ENCODE assay signal across 24 cellular contexts in the genomic region with DNA sequence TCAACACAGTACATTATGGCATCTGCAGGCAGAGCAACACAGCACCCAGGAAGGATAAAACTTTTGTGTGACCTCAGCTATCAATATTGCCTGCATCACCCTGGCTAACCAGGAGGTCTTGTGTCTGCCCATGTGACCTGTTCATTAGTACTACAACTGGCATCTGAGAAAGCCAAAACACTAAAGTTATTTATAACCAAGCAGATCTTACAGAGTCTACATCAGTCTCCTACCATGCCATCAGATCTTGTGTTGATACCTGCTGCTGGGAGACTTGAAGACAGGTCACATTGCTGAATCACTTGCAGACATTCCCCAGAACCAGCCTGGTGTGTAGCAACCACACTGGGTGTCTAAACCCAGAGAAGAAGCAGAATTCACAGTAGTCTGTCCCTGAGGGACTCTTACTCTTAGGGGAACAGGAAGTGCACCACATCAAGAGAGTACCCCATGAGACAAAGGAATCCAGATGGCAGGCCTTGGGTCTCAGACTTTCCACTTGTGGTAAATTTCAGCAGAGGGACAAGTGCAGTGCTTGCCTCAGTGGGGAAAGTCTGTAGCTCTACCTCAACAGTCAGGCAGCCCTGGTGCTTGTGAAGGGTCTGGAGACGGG. TPM values are rescaled to one million over a fixed set of nuclear protein-coding genes. Genes with fewer than 3 reads are reported as not detected.
DNase-seq lines count a peak whose midpoint lies in the region; ATAC-seq and TF ChIP-seq lines count a peak whose summit lies in the region.
"Had no signal": no experiment of that assay in that cellular context is flagged by ENCODE, and none has a peak within 500 bp of the region (broad histone marks: within the 10 kb centered on the region; RNA-seq: fewer than 3 reads in every experiment).

No MANE protein-coding gene starts in this region.

- no peak overlapping the region for H2BK20ac ChIP-seq in H9 (ENCODE audit: low read depth, low read length, poor library complexity, severe bottlenecking)

- H3K18ac ChIP-seq in H9 (ENCODE audit: insufficient read length, low read depth, low read length), result no peak overlapping the region

- no peak overlapping the region for H3K9ac ChIP-seq in H9 (ENCODE audit: extremely low read depth, insufficient read length, low read length)
- H3K9ac ChIP-seq in endodermal cell (ENCODE audit: extremely low read depth, low read length, poor library complexity, severe bottlenecking), result no peak overlapping the region

- H3T11ph ChIP-seq in H9 (ENCODE audit: low read length), result no peak overlapping the region

- H3K4me3 Mint-ChIP-seq in H9 (no peak overlapping the region), endodermal cell (no peak overlapping the region)
- H3K4me3 Mint-ChIP-seq in stimulated activated naive B cell treated with anti-CD40 and anti-IgM and Interleukin-4, amounts not matched to agents 10 μg/mL and 1 μg/mL and 100 μg/mL, for 72 hours, result no peak overlapping the region
- H3K4me3 Mint-ChIP-seq: GM23338 had no signal

- H3K27ac ChIP-seq in H9 (ENCODE audit: insufficient read length, low read depth, low read length), result no peak overlapping the region
- H3K27ac ChIP-seq in endodermal cell (ENCODE audit: low read depth, low read length), result no peak overlapping the region
- H3K27ac ChIP-seq: SJSA1 had no signal

- H3K4me2 ChIP-seq in H9 (ENCODE audit: insufficient read depth, insufficient read length, low read length), result no peak overlapping the region
- H3K4me2 ChIP-seq: GM23338 had no signal

- no peaks in the 10 kb centered on the region for H3K79me2 ChIP-seq in H9 (ENCODE audit: insufficient read depth, low read length)

- WGBS in H9 (ENCODE audit: extremely low coverage, insufficient read length, low lambda C conversion rate), result no CpG with 5 or more reads among the region's 1 CpG
- 45 to 64% methylated on average over 1 of the region's 1 CpG for WGBS in endodermal cell (ENCODE audit: insufficient coverage in 1 of 2, insufficient read length in 1 of 2), 2 experiments
- WGBS in lower leg skin, 2 donors, result 42 to 50% methylated on average over 1 of the region's 1 CpG

- H2BK15ac ChIP-seq in H9 (ENCODE audit: low read depth, low read length), result no peak overlapping the region

- no peak overlapping the region for H4K91ac ChIP-seq in H9 (ENCODE audit: insufficient read length, low read depth, low read length)

- no peaks in the 10 kb centered on the region for H3K23me2 ChIP-seq in H9 (ENCODE audit: insufficient read length, low read depth, low read length, poor library complexity, severe bottlenecking)

- H3K4me1 Mint-ChIP-seq in H9, result peaks cover 12 to 23% of the 10 kb centered on the region in 2 experiments; a peak in 3 of 4 replicates
- H3K4me1 Mint-ChIP-seq in stimulated activated naive B cell treated with anti-CD40 and anti-IgM and Interleukin-4, amounts not matched to agents 10 μg/mL and 1 μg/mL and 100 μg/mL, for 72 hours, result no peaks in the 10 kb centered on the region
- no peaks in the 10 kb centered on the region for H3K4me1 Mint-ChIP-seq in endodermal cell

- H3K27me3 Mint-ChIP-seq in H9 (ENCODE audit: low read depth), result no peaks in the 10 kb centered on the region
- no peaks in the 10 kb centered on the region for H3K27me3 Mint-ChIP-seq in stimulated activated naive B cell treated with anti-CD40 and anti-IgM and Interleukin-4, amounts not matched to agents 10 μg/mL and 1 μg/mL and 100 μg/mL, for 72 hours
- no peaks in the 10 kb centered on the region for H3K27me3 Mint-ChIP-seq in endodermal cell (ENCODE audit: insufficient read depth)

- H3K56ac ChIP-seq in H9 (ENCODE audit: insufficient read length, low read depth, low read length), result no peak overlapping the region

- H3K4ac ChIP-seq in H9 (ENCODE audit: low read depth, low read length), result no peak overlapping the region

- no peaks in the 10 kb centered on the region for H3K27me3 ChIP-seq in H9 (ENCODE audit: insufficient read depth, low read length)
- no peaks in the 10 kb centered on the region for H3K27me3 ChIP-seq in endodermal cell (ENCODE audit: control insufficient read depth, insufficient read depth, low read length, poor library complexity, severe bottlenecking)
- H3K27me3 ChIP-seq: SJSA1 had no signal

- no peak overlapping the region for H2BK120ac ChIP-seq in H9 (ENCODE audit: low read depth, low read length, poor library complexity, severe bottlenecking)

- H3K27ac Mint-ChIP-seq in H9 (peak overlapping the region in 2 of 3 experiments; percentile 37 to 78; a peak in 1 of 7 replicates), endodermal cell (no peak overlapping the region)
- H3K27ac Mint-ChIP-seq in stimulated activated naive B cell treated with anti-CD40 and anti-IgM and Interleukin-4, amounts not matched to agents 10 μg/mL and 1 μg/mL and 100 μg/mL, for 72 hours, result no peak overlapping the region
- H3K27ac Mint-ChIP-seq: GM23338 had no signal

- H3K23ac ChIP-seq in H9 (ENCODE audit: insufficient read length, low read depth, low read length), result no peak overlapping the region

- H4K20me1 ChIP-seq in H9 (ENCODE audit: control insufficient read depth, insufficient read depth, insufficient read length), result no peaks in the 10 kb centered on the region

- H3K36me3 Mint-ChIP-seq in H9 (ENCODE audit: insufficient read depth in 1 of 3, low read depth in 3 of 3) (peaks cover 6 to 22% (median 11%) of the 10 kb centered on the region in 3 experiments; a peak in 6 of 7 replicates), endodermal cell (ENCODE audit: low read depth) (no peaks in the 10 kb centered on the region)
- H3K36me3 Mint-ChIP-seq in stimulated activated naive B cell treated with anti-CD40 and anti-IgM and Interleukin-4, amounts not matched to agents 10 μg/mL and 1 μg/mL and 100 μg/mL, for 72 hours, result no peaks in the 10 kb centered on the region

- H3K14ac ChIP-seq in H9 (ENCODE audit: insufficient read depth, low read length), result no peak overlapping the region

- no peak for TF ChIP-seq CTCF in H9 (conservative IDR thresholded peaks at IDR 0.05)
- no peak for TF ChIP-seq CTCF in NB4 (IDR thresholded peaks at IDR 0.05; ENCODE audit: low read depth, low read length)
- TF ChIP-seq CTCF in endodermal cell (conservative IDR thresholded peaks at IDR 0.05), result no peak
- TF ChIP-seq CTCF in lower leg skin (IDR thresholded peaks at IDR 0.05), result no peak

- H2BK5ac ChIP-seq in H9 (ENCODE audit: insufficient read length, low read length), result no peak overlapping the region

- intact Hi-C loops in lower leg skin (cut with DNase I; ENCODE audit: low total_unique reads), result no loop called here

- DNase-seq in H9 (no peak), NB4 (ENCODE audit: low read depth) (peak; percentile 13), foreskin melanocyte (peak; percentile 4), islet precursor cell (no peak), endodermal cell (no peak), lower leg skin (ENCODE audit: low spot score in 2 of 2) (no peak)
- DNase-seq in stimulated activated naive B cell treated with anti-CD40 and anti-IgM and Interleukin-4, amounts not matched to agents 10 μg/mL and 1 μg/mL and 100 μg/mL, for 72 hours, result no peak
- DNase-seq in stimulated activated CD4-positive, alpha-beta T cell treated with anti-CD3 and anti-CD28 coated beads, Interleukin-12 subunit alpha, Interleukin-12 subunit beta, amount 100 ng/mL, for 4 hours, result no peak
- DNase-seq: ACHN, DMS 273 treated with DMSO at 0.1 percent for 48 hours, GDM1, KG1, NCI-H1092, NCI-H146, NCI-H2081, NCI-H2171 treated with DMSO at 0.1 percent for 48 hours, NCI-H446 treated with DMSO at 0.1 percent for 48 hours, NCI-H69 had no signal

- no peaks in the 10 kb centered on the region for H3K36me3 ChIP-seq in endodermal cell (ENCODE audit: control insufficient read depth, insufficient read depth, low read length)
- H3K36me3 ChIP-seq: SJSA1 had no signal

- H4K5ac ChIP-seq in H9 (ENCODE audit: insufficient read length, low read depth, low read length), result no peak overlapping the region

- no peaks in the 10 kb centered on the region for H3K79me1 ChIP-seq in H9 (ENCODE audit: insufficient read depth, low read depth, low read length, poor library complexity, severe bottlenecking)

- H2AK5ac ChIP-seq in H9 (ENCODE audit: insufficient read length, low read length), result no peak overlapping the region

- no peaks in the 10 kb centered on the region for H3K9me3 ChIP-seq in H9 (ENCODE audit: control insufficient read depth, low read depth, low read length)
- no peaks in the 10 kb centered on the region for H3K9me3 ChIP-seq in endodermal cell (ENCODE audit: control insufficient read depth, low read length)
- H3K9me3 ChIP-seq: SJSA1 had no signal

- TF ChIP-seq POLR2A in NB4 (IDR thresholded peaks at IDR 0.05; ENCODE audit: extremely low read depth, insufficient read length) (no peak), lower leg skin (IDR thresholded peaks at IDR 0.05) (no peak)

- H3K4me3 ChIP-seq in NB4 (ENCODE audit: low read depth, low read length), result no peak overlapping the region
- H3K4me3 ChIP-seq in endodermal cell (ENCODE audit: low read length), result no peak overlapping the region
- no peak overlapping the region for H3K4me3 ChIP-seq in lower leg skin (ENCODE audit: low read depth, poor library complexity, severe bottlenecking)
- H3K4me3 ChIP-seq: GM23338, SJSA1 had no signal

- no peak overlapping the region for H2BK12ac ChIP-seq in H9 (ENCODE audit: insufficient read length, low read depth, low read length)

- no peak overlapping the region for H2AFZ ChIP-seq in H9 (ENCODE audit: low read length)
- H2AFZ ChIP-seq: GM23338 had no signal

- peak; percentile 19 to 22 for ATAC-seq in stimulated activated naive B cell treated with anti-CD40 and anti-IgM and Interleukin-4, amounts not matched to agents 10 μg/mL and 1 μg/mL and 100 μg/mL, for 72 hours (replicated peaks)
- ATAC-seq: GM23338, HepG2, Panc1 had no signal

- peaks cover 17 to 27% of the 10 kb centered on the region in 2 experiments; a peak in 4 of 5 replicates for H3K9me3 Mint-ChIP-seq in H9
- peaks cover 0 to 3% of the 10 kb centered on the region in 2 donors for H3K9me3 Mint-ChIP-seq in stimulated activated naive B cell treated with anti-CD40 and anti-IgM and Interleukin-4, amounts not matched to agents 10 μg/mL and 1 μg/mL and 100 μg/mL, for 72 hours
- peaks cover 9% of the 10 kb centered on the region for H3K9me3 Mint-ChIP-seq in endodermal cell

- H3K4me1 ChIP-seq in H9 (ENCODE audit: insufficient read depth, low read length), result no peaks in the 10 kb centered on the region
- H3K4me1 ChIP-seq in endodermal cell (ENCODE audit: control insufficient read depth, insufficient read depth, low read length), result no peaks in the 10 kb centered on the region
- H3K4me1 ChIP-seq: SJSA1 had no signal

- no peak overlapping the region for H4K8ac ChIP-seq in H9 (replicated peaks; ENCODE audit: insufficient read length, low read depth, low read length)

RNA-seq across cellular contexts. Expression of a gene that starts 7.0 kb away (rescaled TPM):
- total RNA-seq in H9 (2021) (not detected in 2 replicates), endodermal cell (not detected), lower leg skin (not detected)
- not detected for polyA plus RNA-seq in endodermal cell (2013, experiment 1 of 2)
- polyA plus RNA-seq in endodermal cell (2013, experiment 2 of 2), result not detected
- total RNA-seq: Daoy, GM23338, HepG2, M059J, SJSA1 had no signal
- polyA plus RNA-seq: GM23338, HepG2 had no signal

RNA-seq across cellular contexts. Expression of a gene that starts 42.4 kb away (rescaled TPM):
- not detected in 2 replicates for total RNA-seq in H9 (2021)
- total RNA-seq in endodermal cell, result not detected
- polyA plus RNA-seq in endodermal cell (2013, experiment 1 of 2), result not detected
- not detected for polyA plus RNA-seq in endodermal cell (2013, experiment 2 of 2)
- total RNA-seq in lower leg skin, result not detected
- total RNA-seq: Daoy, GM23338, HepG2, M059J, SJSA1 had no signal
- polyA plus RNA-seq: GM23338, HepG2 had no signal

RNA-seq across cellular contexts. Expression of a gene that starts 42.6 kb away (rescaled TPM):
- not detected in 2 replicates for total RNA-seq in H9 (2021)
- total RNA-seq in endodermal cell, result not detected
- polyA plus RNA-seq in endodermal cell (2013, experiment 1 of 2), result not detected
- not detected for polyA plus RNA-seq in endodermal cell (2013, experiment 2 of 2)
- total RNA-seq in lower leg skin, result not detected
- total RNA-seq: Daoy, GM23338, HepG2, M059J, SJSA1 had no signal
- polyA plus RNA-seq: GM23338, HepG2 had no signal

Comparison
In these comparisons a context has a peak if more than half of its experiments do, and no peak if none do; other contexts are left out.
1. DNase-seq: peak in NB4 (single experiment) and foreskin melanocyte (single experiment); none in H9 (single experiment), stimulated activated naive B cell treated with anti-CD40 and anti-IgM and Interleukin-4, amounts not matched to agents 10 μg/mL and 1 μg/mL and 100 μg/mL, for 72 hours (single experiment), islet precursor cell (single experiment), stimulated activated CD4-positive, alpha-beta T cell treated with anti-CD3 and anti-CD28 coated beads, Interleukin-12 subunit alpha, Interleukin-12 subunit beta, amount 100 ng/mL, for 4 hours (single experiment), endodermal cell (single experiment) and lower leg skin (0 of 2).
2. H3K27ac Mint-ChIP-seq: peak in H9 (2 of 3); none in stimulated activated naive B cell treated with anti-CD40 and anti-IgM and Interleukin-4, amounts not matched to agents 10 μg/mL and 1 μg/mL and 100 μg/mL, for 72 hours (single experiment) and endodermal cell (single experiment).